Comparison of ENCODE assay signal across 20 cellular contexts in genomic region chr1:10195570-10195969, GRCh38. TPM values are rescaled to one million over a fixed set of nuclear protein-coding genes. Genes with fewer than 3 reads are reported as not detected.
DNase-seq lines count a peak whose midpoint lies in the region; ATAC-seq, FAIRE-seq and TF ChIP-seq lines count a peak whose summit lies in the region.
"Had no signal": no experiment of that assay in that cellular context is flagged by ENCODE, and none has a peak within 500 bp of the region (broad histone marks: within the 10 kb centered on the region; RNA-seq: fewer than 3 reads in every experiment).

No MANE protein-coding gene starts in this region.

- no peak for TF ChIP-seq CTCF in Caco-2 (IDR thresholded peaks at IDR 0.05; ENCODE audit: insufficient read depth in 1 of 2, low read depth in 1 of 2, low read length in 1 of 2, severe bottlenecking in 1 of 2, unreplicated experiment in 1 of 2)
- TF ChIP-seq CTCF in brain microvascular endothelial cell (IDR thresholded peaks at IDR 0.05; ENCODE audit: low read depth, low read length, missing control alignments), result no peak
- no peak for TF ChIP-seq CTCF in HepG2 (CRISPR knock-in tag; IDR thresholded peaks at IDR 0.05)
- TF ChIP-seq CTCF in OCI-LY7 (conservative IDR thresholded peaks at IDR 0.05; ENCODE audit: low read length), result no peak

- DNase-seq in Caco-2 (peak; percentile 72 to 74), brain microvascular endothelial cell (peak; percentile 22), HepG2 (ENCODE audit: low spot score) (peak; percentile 49), OCI-LY7 (ENCODE audit: low spot score) (no peak), neuronal stem cell (ENCODE audit: low spot score) (no peak), immature natural killer cell (no peak)
- DNase-seq: activated CD4-positive, alpha-beta memory T cell treated with anti-CD3 and anti-CD28 coated beads, Interleukin-2, amount 10 ng/mL, durations not matched to agents 7 days and 5 days; activated T-cell treated with anti-CD3 and anti-CD28 coated beads, Interleukin-2, amount 50 U/mL, for 24 hours; CD8-positive, alpha-beta memory T cell; central memory CD4-positive, alpha-beta T cell; esophagus squamous epithelium; KBM-7; left cardiac atrium; NCI-H1417; NCI-H2171 treated with DMSO at 0.1 percent for 48 hours; stimulated activated naive CD8-positive, alpha-beta T cell treated with anti-CD3 and anti-CD28 coated beads, Interleukin-15, amount 100 ng/mL, for 72 hours had no signal

- no peak overlapping the region for H2BK5ac ChIP-seq in neuronal stem cell (ENCODE audit: low read length)

- H3K79me2 ChIP-seq in HepG2 (ENCODE audit: insufficient read depth, low read length) (no peaks in the 10 kb centered on the region), OCI-LY7 (ENCODE audit: insufficient read depth, low read depth, low read length) (no peaks in the 10 kb centered on the region)

- intact Hi-C loops in Caco-2 (cut with micrococcal nuclease; ENCODE audit: unreplicated experiment), result no loop called here
- intact Hi-C loops in HepG2 (cut with micrococcal nuclease; ENCODE audit: unreplicated experiment), result no loop called here
- intact Hi-C loops in OCI-LY7 (cut with micrococcal nuclease; ENCODE audit: unreplicated experiment), result no loop called here

- no peak for TF ChIP-seq RAD21 in Ishikawa (IDR thresholded peaks at IDR 0.05; ENCODE audit: low read depth)
- no peak for TF ChIP-seq RAD21 in HepG2 (CRISPR knock-in tag; IDR thresholded peaks at IDR 0.05)

- H4K8ac ChIP-seq in neuronal stem cell (ENCODE audit: low read depth, low read length), result no peak overlapping the region

- peak overlapping the region; percentile 57 for H3K27ac Mint-ChIP-seq in Caco-2 (ENCODE audit: unreplicated experiment)
- no peak overlapping the region for H3K27ac Mint-ChIP-seq in immature natural killer cell
- H3K27ac Mint-ChIP-seq: activated CD4-positive, alpha-beta memory T cell treated with anti-CD3 and anti-CD28 coated beads, Interleukin-2, amount 10 ng/mL, durations not matched to agents 7 days and 5 days; activated naive CD4-positive, alpha-beta T cell treated with anti-CD3 and anti-CD28 coated beads, Interleukin-2, amount 50 U/mL, for 24 hours; activated T-cell treated with anti-CD3 and anti-CD28 coated beads, Interleukin-2, amount 50 U/mL, for 24 hours; CD8-positive, alpha-beta memory T cell; stimulated activated naive CD8-positive, alpha-beta T cell treated with anti-CD3 and anti-CD28 coated beads, Interleukin-15, amount 100 ng/mL, for 72 hours had no signal

- in situ Hi-C loops in brain microvascular endothelial cell (cut with HindIII; ENCODE audit: low pct_ligation_motif_present, low sequenced_read_pairs), result no loop called here
- in situ Hi-C loops in HepG2 (cut with HindIII; ENCODE audit: extremely low pct_ligation_motif_present, low pct_unique_long_range_greater_than_20kb), result no loop called here

- H3K27ac ChIP-seq in brain microvascular endothelial cell (no peak overlapping the region), HepG2 (ENCODE audit: extremely low read length, insufficient read depth, low read length) (no peak overlapping the region), OCI-LY7 (ENCODE audit: low read depth, low read length, poor library complexity, severe bottlenecking) (no peak overlapping the region), neuronal stem cell (replicated peaks; ENCODE audit: low read length) (no peak overlapping the region)
- H3K27ac ChIP-seq: esophagus squamous epithelium, right atrium auricular region had no signal

- no peaks in the 10 kb centered on the region for H3K9me2 ChIP-seq in OCI-LY7 (ENCODE audit: insufficient read depth, low read length)

- H2AFZ ChIP-seq in HepG2 (ENCODE audit: low read length) (no peak overlapping the region), OCI-LY7 (ENCODE audit: low read length) (no peak overlapping the region), neuronal stem cell (ENCODE audit: low read length) (no peak overlapping the region)

- ATAC-seq in HepG2, result peak; percentile 58
- no peak for ATAC-seq in GM18517 (IDR thresholded peaks at IDR 0.05; ENCODE audit: unreplicated experiment)
- ATAC-seq: left cardiac atrium; stimulated activated naive CD8-positive, alpha-beta T cell treated with anti-CD3 and anti-CD28 coated beads, Interleukin-15, amount 100 ng/mL, for 72 hours had no signal

- H3K9ac ChIP-seq in HepG2 (ENCODE audit: insufficient read depth, low read depth, low read length), result no peak overlapping the region
- H3K9ac ChIP-seq in neuronal stem cell (ENCODE audit: low read depth, low read length, poor library complexity), result no peak overlapping the region

- H3K27me3 ChIP-seq in Caco-2 (replicated peaks; ENCODE audit: control insufficient read depth, insufficient read depth, low read length) (no peaks in the 10 kb centered on the region), brain microvascular endothelial cell (replicated peaks) (no peaks in the 10 kb centered on the region), HepG2 (ENCODE audit: control insufficient read depth in 1 of 2, insufficient read depth in 2 of 2, low read length in 2 of 2) (no peaks in the 10 kb centered on the region), neuronal stem cell (ENCODE audit: control insufficient read depth in 3 of 3, insufficient read depth in 3 of 3, low read depth in 1 of 3, low read length in 3 of 3) (no peaks in the 10 kb centered on the region)
- H3K27me3 ChIP-seq: esophagus squamous epithelium, right atrium auricular region had no signal

- CTCF ChIA-PET in Caco-2 (lab: Charles Lee), result no interaction called here
- CTCF ChIA-PET in HepG2 (lab: Yijun Ruan, JAX; ENCODE audit: low intra/inter-chr PET ratio, low total read pairs), result no interaction called here
- CTCF ChIA-PET in OCI-LY7 (lab: Charles Lee; ENCODE audit: unreplicated experiment), result no interaction called here

- H3K27me3 Mint-ChIP-seq in Caco-2 (ENCODE audit: insufficient read depth, unreplicated experiment), result no peaks in the 10 kb centered on the region
- peaks cover 1 to 12% (median 3%) of the 10 kb centered on the region in 3 donors for H3K27me3 Mint-ChIP-seq in immature natural killer cell (ENCODE audit: low read depth in 3 of 3)
- H3K27me3 Mint-ChIP-seq: stimulated activated naive CD8-positive, alpha-beta T cell treated with anti-CD3 and anti-CD28 coated beads, Interleukin-15, amount 100 ng/mL, for 72 hours had no signal

- H4K91ac ChIP-seq in neuronal stem cell (ENCODE audit: low read depth, low read length, poor library complexity), result no peak overlapping the region

- H2BK15ac ChIP-seq in neuronal stem cell (ENCODE audit: low read length), result no peak overlapping the region

- TF ChIP-seq POLR2A in HepG2 (IDR thresholded peaks at IDR 0.05; ENCODE audit: insufficient read depth in 1 of 2, low read depth in 2 of 2, low read length in 2 of 2), result no peak

- no peaks in the 10 kb centered on the region for H3K36me3 Mint-ChIP-seq in Caco-2 (ENCODE audit: insufficient read depth, unreplicated experiment)
- no peaks in the 10 kb centered on the region for H3K36me3 Mint-ChIP-seq in immature natural killer cell
- H3K36me3 Mint-ChIP-seq: activated naive CD4-positive, alpha-beta T cell treated with anti-CD3 and anti-CD28 coated beads, Interleukin-2, amount 50 U/mL, for 24 hours; CD8-positive, alpha-beta memory T cell had no signal

- no peaks in the 10 kb centered on the region for H4K20me1 ChIP-seq in HepG2 (ENCODE audit: insufficient read depth, low read length)
- no peaks in the 10 kb centered on the region for H4K20me1 ChIP-seq in OCI-LY7 (ENCODE audit: insufficient read depth, low read length)

- H3K79me1 ChIP-seq in neuronal stem cell (ENCODE audit: low read depth, low read length), result no peaks in the 10 kb centered on the region

- no peak overlapping the region for H3K4ac ChIP-seq in neuronal stem cell (ENCODE audit: low read length)

- H2BK12ac ChIP-seq in neuronal stem cell (ENCODE audit: low read length), result no peak overlapping the region

- H3K9me3 ChIP-seq in Caco-2 (no peaks in the 10 kb centered on the region), HepG2 (ENCODE audit: low read length) (no peaks in the 10 kb centered on the region), OCI-LY7 (ENCODE audit: low read length) (no peaks in the 10 kb centered on the region), neuronal stem cell (replicated peaks in 1 of 2; ENCODE audit: control insufficient read depth in 2 of 2, insufficient read depth in 1 of 2, low read depth in 1 of 2, low read length in 2 of 2) (no peaks in the 10 kb centered on the region)
- H3K9me3 ChIP-seq: esophagus squamous epithelium, right atrium auricular region had no signal

- no peaks in the 10 kb centered on the region for H3K9me3 Mint-ChIP-seq in Caco-2 (ENCODE audit: unreplicated experiment)
- H3K9me3 Mint-ChIP-seq in immature natural killer cell, result no peaks in the 10 kb centered on the region
- H3K9me3 Mint-ChIP-seq: activated CD4-positive, alpha-beta memory T cell treated with anti-CD3 and anti-CD28 coated beads, Interleukin-2, amount 10 ng/mL, durations not matched to agents 7 days and 5 days; activated naive CD4-positive, alpha-beta T cell treated with anti-CD3 and anti-CD28 coated beads, Interleukin-2, amount 50 U/mL, for 24 hours; activated T-cell treated with anti-CD3 and anti-CD28 coated beads, Interleukin-2, amount 50 U/mL, for 24 hours; CD8-positive, alpha-beta memory T cell; stimulated activated naive CD8-positive, alpha-beta T cell treated with anti-CD3 and anti-CD28 coated beads, Interleukin-15, amount 100 ng/mL, for 72 hours had no signal

- 16% methylated on average over 6 of the region's 6 CpGs for WGBS in HepG2 (ENCODE audit: low lambda C conversion rate)
- no CpG with 5 or more reads among the region's 6 CpGs for WGBS in neuronal stem cell (ENCODE audit: extremely low coverage in 2 of 2, insufficient read length in 2 of 2, insufficient replicate concordance in 1 of 2), 2 donors

- no peak overlapping the region for H2BK120ac ChIP-seq in neuronal stem cell (ENCODE audit: low read depth, low read length)

- H3K4me1 ChIP-seq in Caco-2, result peaks cover 6% of the 10 kb centered on the region; the same call in 1 of the 2 replicates
- H3K4me1 ChIP-seq in HepG2 (ENCODE audit: insufficient read depth, low read length), result peaks cover 41% of the 10 kb centered on the region
- no peaks in the 10 kb centered on the region for H3K4me1 ChIP-seq in OCI-LY7 (ENCODE audit: insufficient read depth, low read length, poor library complexity, severe bottlenecking)
- H3K4me1 ChIP-seq in neuronal stem cell (ENCODE audit: control insufficient read depth in 2 of 2, insufficient read depth in 1 of 2, low read depth in 1 of 2, low read length in 2 of 2), result peaks cover 1 to 5% of the 10 kb centered on the region in 2 donors
- H3K4me1 ChIP-seq: esophagus squamous epithelium, right atrium auricular region had no signal

- no peak overlapping the region for H3K23ac ChIP-seq in neuronal stem cell (ENCODE audit: low read depth, low read length, poor library complexity)

- no peak overlapping the region for H3K18ac ChIP-seq in neuronal stem cell (ENCODE audit: low read length)

- H3K4me1 Mint-ChIP-seq in Caco-2 (ENCODE audit: low read depth, unreplicated experiment) (no peaks in the 10 kb centered on the region), immature natural killer cell (no peaks in the 10 kb centered on the region)
- H3K4me1 Mint-ChIP-seq: activated naive CD4-positive, alpha-beta T cell treated with anti-CD3 and anti-CD28 coated beads, Interleukin-2, amount 50 U/mL, for 24 hours; CD8-positive, alpha-beta memory T cell had no signal

- no peak for FAIRE-seq in HepG2 (lab: Jason Lieb, UNC)

- BruUV-seq in Caco-2 (replicated peaks; lab: Mats Ljungman, UMichigan), result no TSS peak
- BruUV-seq in HepG2 (replicated peaks; lab: Mats Ljungman, UMichigan), result no TSS peak
- no TSS peak for BruUV-seq in OCI-LY7 (replicated peaks; lab: Mats Ljungman, UMichigan)

- H3K36me3 ChIP-seq in Caco-2 (ENCODE audit: control insufficient read depth, insufficient read depth, low read length) (no peaks in the 10 kb centered on the region), brain microvascular endothelial cell (replicated peaks) (no peaks in the 10 kb centered on the region), HepG2 (replicated peaks in 1 of 2; ENCODE audit: control insufficient read depth in 1 of 2, insufficient read depth in 2 of 2, low read length in 2 of 2) (no peaks in the 10 kb centered on the region), OCI-LY7 (ENCODE audit: insufficient read depth, low read length) (no peaks in the 10 kb centered on the region), neuronal stem cell (replicated peaks in 1 of 2; ENCODE audit: control insufficient read depth in 2 of 2, insufficient read depth in 2 of 2, low read length in 2 of 2) (no peaks in the 10 kb centered on the region)
- H3K36me3 ChIP-seq: esophagus squamous epithelium, right atrium auricular region had no signal

- TF ChIP-seq EP300 in Ishikawa (IDR thresholded peaks at IDR 0.05; ENCODE audit: borderline replicate concordance), result no peak
- TF ChIP-seq EP300 in HepG2 (IDR thresholded peaks at IDR 0.05; ENCODE audit: low read depth in 2 of 2, low read length in 2 of 2), result no peak
- TF ChIP-seq EP300 in HepG2 (CRISPR knock-in tag; IDR thresholded peaks at IDR 0.05; ENCODE audit: borderline replicate concordance), result no peak

- H2AK5ac ChIP-seq in neuronal stem cell (ENCODE audit: low read depth, low read length), result no peak overlapping the region

- H3K4me2 ChIP-seq in HepG2 (ENCODE audit: low read depth, low read length) (0 out of 2 replicates have a peak overlapping the region, but pooled peaks have one; percentile 21), OCI-LY7 (ENCODE audit: low read length) (no peak overlapping the region), neuronal stem cell (ENCODE audit: insufficient read depth, low read length, poor library complexity, severe bottlenecking) (no peak overlapping the region)

- H3K4me3 Mint-ChIP-seq in Caco-2 (ENCODE audit: unreplicated experiment), result no peak overlapping the region
- no peak overlapping the region for H3K4me3 Mint-ChIP-seq in immature natural killer cell
- H3K4me3 Mint-ChIP-seq: activated CD4-positive, alpha-beta memory T cell treated with anti-CD3 and anti-CD28 coated beads, Interleukin-2, amount 10 ng/mL, durations not matched to agents 7 days and 5 days; activated naive CD4-positive, alpha-beta T cell treated with anti-CD3 and anti-CD28 coated beads, Interleukin-2, amount 50 U/mL, for 24 hours; activated T-cell treated with anti-CD3 and anti-CD28 coated beads, Interleukin-2, amount 50 U/mL, for 24 hours; CD8-positive, alpha-beta memory T cell; stimulated activated naive CD8-positive, alpha-beta T cell treated with anti-CD3 and anti-CD28 coated beads, Interleukin-15, amount 100 ng/mL, for 72 hours had no signal

- no peak overlapping the region for H3K4me3 ChIP-seq in Caco-2 (ENCODE audit: low read depth, low read length)
- no peak overlapping the region for H3K4me3 ChIP-seq in brain microvascular endothelial cell (ENCODE audit: low read depth, low read length)
- no peak overlapping the region for H3K4me3 ChIP-seq in HepG2 (replicated peaks in 1 of 3; ENCODE audit: insufficient read depth in 1 of 3, low read depth in 2 of 3, low read length in 3 of 3)
- H3K4me3 ChIP-seq in OCI-LY7 (ENCODE audit: low read depth, low read length, poor library complexity, severe bottlenecking), result no peak overlapping the region
- H3K4me3 ChIP-seq in neuronal stem cell (ENCODE audit: low read length in 2 of 2), result no peak overlapping the region
- H3K4me3 ChIP-seq: esophagus squamous epithelium, right atrium auricular region had no signal

- H3K14ac ChIP-seq in neuronal stem cell (ENCODE audit: low read length), result no peak overlapping the region

- POLR2A ChIA-PET in Caco-2 (lab: Charles Lee) (interaction anchor here (0.7 kb wide), 1 partner anchor 259 kb away, joined by 8 read pairs; no protein-coding TSS in a partner anchor), HepG2 (lab: Yijun Ruan, JAX) (interaction anchor here (0.9 kb wide), 1 partner anchor 16 kb away, joined by 3 read pairs; no protein-coding TSS in a partner anchor), OCI-LY7 (lab: Charles Lee) (interaction anchor here (0.6 kb wide), 1 partner anchor 889 kb away, joined by 3 read pairs; no protein-coding TSS in a partner anchor)

RNA-seq across cellular contexts. Expression of gene KIF1B, which starts 14.8 kb away (rescaled TPM):
- 41.1 and 43.6 TPM in 2 replicates for total RNA-seq in Caco-2 (2022)
- total RNA-seq in HepG2 (2016; rRNA removed; fragmentation: Illumina TruSeq; extraction: Trizol), result 26.7 and 43.6 TPM in 2 replicates
- total RNA-seq in HepG2 (2016; cell fraction: cytosol; rRNA removed; fragmentation: Illumina TruSeq; extraction: Trizol; ENCODE audit: low read depth), result 5.1 and 5.3 TPM in 2 replicates
- 25.5 and 40.1 TPM in 2 replicates for total RNA-seq in HepG2 (2016; cell fraction: insoluble cytoplasmic fraction; rRNA removed; fragmentation: Illumina TruSeq; extraction: Trizol)
- 11.3 and 11.4 TPM in 2 replicates for total RNA-seq in HepG2 (2016; cell fraction: membrane; rRNA removed; fragmentation: Illumina TruSeq; extraction: Trizol)
- total RNA-seq in HepG2 (2016; cell fraction: nucleus; rRNA removed; fragmentation: Illumina TruSeq; extraction: Trizol), result 35.4 and 42.7 TPM in 2 replicates
- polyA plus RNA-seq in HepG2 (2011; rRNA removed), result 27.0 and 32.5 TPM in 2 replicates
- polyA plus RNA-seq in HepG2 (2011; cell fraction: cytosol; rRNA removed), result 18.2 and 23.8 TPM in 2 replicates
- polyA plus RNA-seq in HepG2 (2011; cell fraction: nucleus; rRNA removed), result 22.1 and 26.2 TPM in 2 replicates
- 21.2 and 27.8 TPM in 2 replicates for polyA plus RNA-seq in HepG2 (2012)
- 0.59 and 0.67 TPM in 2 replicates for polyA plus RNA-seq in HepG2 (2016; cell fraction: cytosol; fragmentation: Illumina TruSeq; extraction: Trizol; ENCODE audit: low read depth)
- polyA plus RNA-seq in HepG2 (2016; cell fraction: insoluble cytoplasmic fraction; fragmentation: Illumina TruSeq; extraction: Trizol; ENCODE audit: low read depth), result 23.0 and 24.6 TPM in 2 replicates
- 1.5 and 1.9 TPM in 2 replicates for polyA plus RNA-seq in HepG2 (2016; cell fraction: membrane; fragmentation: Illumina TruSeq; extraction: Trizol; ENCODE audit: low read depth)
- 22.3 and 23.8 TPM in 2 replicates for polyA plus RNA-seq in HepG2 (2016; cell fraction: nucleus; fragmentation: Illumina TruSeq; extraction: Trizol; ENCODE audit: insufficient read depth, low read depth)
- 24.7 and 78.1 TPM in 2 replicates for polyA minus RNA-seq in HepG2 (2011; rRNA and poly(A)+ RNA removed; ENCODE audit: low replicate concordance)
- polyA minus RNA-seq in HepG2 (2011; cell fraction: cytosol; rRNA and poly(A)+ RNA removed), result 37.6 and 42.0 TPM in 2 replicates
- 62.1 and 75.5 TPM in 2 replicates for polyA minus RNA-seq in HepG2 (2011; cell fraction: nucleus; rRNA and poly(A)+ RNA removed)
- total RNA-seq in OCI-LY7 (2014; rRNA removed; shearing (Covaris generic)), result 2.2 and 3.8 TPM in 2 replicates
- 3.9 and 4.8 TPM in 2 replicates for total RNA-seq in OCI-LY7 (2022)
- polyA plus RNA-seq in neuronal stem cell (2013, experiment 1 of 2), result 22.0 TPM
- 22.3 TPM for polyA plus RNA-seq in neuronal stem cell (2013, experiment 2 of 2)
- polyA plus RNA-seq in immature natural killer cell, result 1 to 10 TPM; 1.2 to 2.4 (median 1.8) TPM

Comparison
In these comparisons a context has a peak if more than half of its experiments do, and no peak if none do; other contexts are left out.
1. DNase-seq: peak in Caco-2 (2 of 2), brain microvascular endothelial cell (single experiment) and HepG2 (single experiment); none in OCI-LY7 (single experiment), neuronal stem cell (single experiment) and immature natural killer cell (0 of 3).